26 cellular contexts compared by ENCODE assay signal in the genomic region with DNA sequence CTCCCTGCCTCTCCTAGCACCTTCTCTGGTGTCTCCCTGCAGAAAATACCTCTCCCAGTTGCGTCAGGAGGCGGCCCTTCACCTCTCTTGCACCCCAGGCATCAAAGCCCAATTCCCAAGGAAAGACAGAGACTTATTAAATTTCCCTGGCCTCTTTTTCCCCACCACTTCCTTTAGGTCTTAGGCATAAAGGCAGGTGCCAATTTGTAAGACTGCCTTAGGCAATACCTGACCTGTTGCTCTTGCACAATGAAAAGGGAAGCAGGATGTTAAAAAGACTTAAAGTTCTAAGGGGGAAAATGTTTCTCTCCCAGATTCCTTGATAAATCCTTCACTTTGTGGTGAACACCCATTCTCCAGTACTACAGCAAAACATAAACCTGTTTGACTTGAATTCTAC.
A peak's percentile ranks its signal among the peaks of the same experiment; 100 is the strongest.
DNase-seq lines count a peak whose midpoint lies in the region; ATAC-seq and TF ChIP-seq lines count a peak whose summit lies in the region.
"Had no signal": no experiment of that assay in that cellular context is flagged by ENCODE, and none has a peak within 500 bp of the region (broad histone marks: within the 10 kb centered on the region; RNA-seq: fewer than 3 reads in every experiment).

No MANE protein-coding gene starts in this region.

- H3K4me1 ChIP-seq in heart left ventricle = no peaks in the 10 kb centered on the region
- H3K4me1 ChIP-seq: ascending aorta, gastroesophageal sphincter had no signal

- no peak overlapping the region for H3K4me3 ChIP-seq in heart left ventricle
- H3K4me3 ChIP-seq: ascending aorta, gastroesophageal sphincter, K562, mucosa of descending colon, tibial nerve had no signal

- ATAC-seq in HG03097 (IDR thresholded peaks at IDR 0.05; ENCODE audit: low FRiP score, unreplicated experiment) (no peak), heart left ventricle (no peak)
- ATAC-seq: activated CD8-positive, alpha-beta T cell treated with anti-CD3 and anti-CD28 coated beads, Interleukin-2, amount 10 ng/mL, durations not matched to agents 7 days and 5 days; gastroesophageal sphincter; K562; mucosa of descending colon; natural killer cell treated with Interleukin-12 subunit alpha and Interleukin-12 subunit beta and Interleukin-15 and Interleukin-18, amount 100 ng/mL, for 72 hours had no signal

- H3K9me3 Mint-ChIP-seq in progenitor cell of endocrine pancreas (ENCODE audit: low read depth) = peaks cover 4% of the 10 kb centered on the region
- H3K9me3 Mint-ChIP-seq: activated naive CD8-positive, alpha-beta T cell treated with anti-CD3 and anti-CD28 coated beads for 36 hours; natural killer cell treated with Interleukin-12 subunit alpha and Interleukin-12 subunit beta and Interleukin-15 and Interleukin-18, amount 100 ng/mL, for 72 hours had no signal

- H3K27ac Mint-ChIP-seq in progenitor cell of endocrine pancreas = peak overlapping the region; percentile 5
- H3K27ac Mint-ChIP-seq: activated CD8-positive, alpha-beta T cell treated with anti-CD3 and anti-CD28 coated beads, Interleukin-2, amount 10 ng/mL, durations not matched to agents 7 days and 5 days; activated naive CD8-positive, alpha-beta T cell treated with anti-CD3 and anti-CD28 coated beads for 36 hours; natural killer cell treated with Interleukin-12 subunit alpha and Interleukin-12 subunit beta and Interleukin-15 and Interleukin-18, amount 100 ng/mL, for 72 hours had no signal

- WGBS in heart left ventricle, 4 donors = 69 to 100% (median 97%) methylated on average over 2 of the region's 2 CpGs

- H3K36me3 ChIP-seq in heart left ventricle = peaks cover 0 to 60% (median 20%) of the 10 kb centered on the region in 9 donors

- H3K27me3 ChIP-seq in heart left ventricle = no peaks in the 10 kb centered on the region
- H3K27me3 ChIP-seq: ascending aorta, gastroesophageal sphincter, tibial nerve had no signal

- no peaks in the 10 kb centered on the region for H3K27me3 Mint-ChIP-seq in progenitor cell of endocrine pancreas
- H3K27me3 Mint-ChIP-seq: activated naive CD8-positive, alpha-beta T cell treated with anti-CD3 and anti-CD28 coated beads for 36 hours; natural killer cell treated with Interleukin-12 subunit alpha and Interleukin-12 subunit beta and Interleukin-15 and Interleukin-18, amount 100 ng/mL, for 72 hours had no signal

- no peak overlapping the region for H3K27ac ChIP-seq in epithelial cell of prostate
- no peak overlapping the region for H3K27ac ChIP-seq in heart left ventricle
- H3K27ac ChIP-seq: ascending aorta, gastroesophageal sphincter, tibial nerve had no signal

- intact Hi-C loops in heart left ventricle (cut with DNase I) = no loop called here

- H3K4me3 Mint-ChIP-seq in progenitor cell of endocrine pancreas (ENCODE audit: low read depth) = no peak overlapping the region
- H3K4me3 Mint-ChIP-seq: activated CD8-positive, alpha-beta T cell treated with anti-CD3 and anti-CD28 coated beads, Interleukin-2, amount 10 ng/mL, durations not matched to agents 7 days and 5 days; activated naive CD8-positive, alpha-beta T cell treated with anti-CD3 and anti-CD28 coated beads for 36 hours; natural killer cell treated with Interleukin-12 subunit alpha and Interleukin-12 subunit beta and Interleukin-15 and Interleukin-18, amount 100 ng/mL, for 72 hours had no signal

- H3K9me3 ChIP-seq in heart left ventricle = no peaks in the 10 kb centered on the region
- H3K9me3 ChIP-seq: ascending aorta, gastroesophageal sphincter, mucosa of descending colon, tibial nerve had no signal

- DNase-seq in M059J (ENCODE audit: low read depth) = peak; percentile 24
- DNase-seq in NCI-H69 (lab: John Stamatoyannopoulos, UW) = peak; percentile 97
- DNase-seq in epithelial cell of prostate (ENCODE audit: low read depth, low spot score) = peak; percentile 24
- DNase-seq in progenitor cell of endocrine pancreas (ENCODE audit: low spot score, unreplicated experiment) = no peak
- no peak for DNase-seq in SHP77 treated with DMSO at 0.1 percent for 48 hours (lab: John Stamatoyannopoulos, UW)
- no peak for DNase-seq in heart left ventricle
- DNase-seq: activated CD8-positive, alpha-beta T cell treated with anti-CD3 and anti-CD28 coated beads, Interleukin-2, amount 10 ng/mL, durations not matched to agents 7 days and 5 days; activated effector memory CD4-positive, alpha-beta T cell treated with Interleukin-2 at 50 U/mL for 16 hours; activated naive CD8-positive, alpha-beta T cell treated with anti-CD3 and anti-CD28 coated beads for 36 hours; C1 segment of cervical spinal cord; COR-L47; cortex of kidney; GDM1; hippocampal formation; MM.1S; mucosa of descending colon; NCI-H1694 treated with DMSO at 0.1 percent for 48 hours; NCI-H524 treated with DMSO at 0.1 percent for 48 hours; RPMI8226; stimulated activated CD8-positive, alpha-beta memory T cell treated with anti-CD3 and anti-CD28 coated beads, Interleukin-4, amount 100 ng/mL, for 48 hours had no signal

- H3K36me3 Mint-ChIP-seq in progenitor cell of endocrine pancreas (ENCODE audit: insufficient read depth) = peaks cover 13% of the 10 kb centered on the region

- peaks cover 7% of the 10 kb centered on the region for H3K4me1 Mint-ChIP-seq in progenitor cell of endocrine pancreas (ENCODE audit: low read depth)
- H3K4me1 Mint-ChIP-seq: activated naive CD8-positive, alpha-beta T cell treated with anti-CD3 and anti-CD28 coated beads for 36 hours had no signal

- TF ChIP-seq CTCF in progenitor cell of endocrine pancreas (IDR thresholded peaks at IDR 0.05; ENCODE audit: unreplicated experiment) = no peak
- TF ChIP-seq CTCF in heart left ventricle (IDR thresholded peaks at IDR 0.05) = no peak

- TF ChIP-seq POLR2A in heart left ventricle (IDR thresholded peaks at IDR 0.05) = no peak

Comparison
In these comparisons a context has a peak if more than half of its experiments do, and no peak if none do; other contexts are left out.
1. DNase-seq: peak in M059J (single experiment), NCI-H69 (single experiment) and epithelial cell of prostate (single experiment); none in progenitor cell of endocrine pancreas (single experiment), SHP77 treated with DMSO at 0.1 percent for 48 hours (single experiment) and heart left ventricle (0 of 5).